Comparison of ENCODE assay signal across 16 cellular contexts in the genomic region with DNA sequence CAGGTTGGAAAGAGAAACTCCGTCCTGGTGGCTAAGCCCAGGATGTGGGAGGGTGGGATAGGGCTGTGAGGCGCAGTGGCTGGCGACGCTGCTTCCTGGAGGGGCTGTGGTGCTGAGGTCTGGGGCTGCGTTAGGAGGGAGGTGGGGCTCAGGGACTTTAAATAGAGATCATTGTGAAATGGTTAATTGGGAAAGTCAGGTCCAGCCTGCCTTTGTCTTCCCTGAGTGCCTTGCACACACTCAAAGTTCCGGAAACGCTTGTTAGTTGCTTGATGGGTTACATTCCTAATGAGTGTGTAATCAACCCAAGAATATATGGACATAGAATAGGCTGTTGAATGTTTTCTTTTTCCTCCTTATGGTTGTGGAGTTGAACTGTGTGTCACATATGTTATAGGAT. TPM values are rescaled to one million over a fixed set of nuclear protein-coding genes. Genes with fewer than 3 reads are reported as not detected.
DNase-seq lines count a peak whose midpoint lies in the region; ATAC-seq and TF ChIP-seq lines count a peak whose summit lies in the region.
"Had no signal": no experiment of that assay in that cellular context is flagged by ENCODE, and none has a peak within 500 bp of the region (broad histone marks: within the 10 kb centered on the region; RNA-seq: fewer than 3 reads in every experiment).

No MANE protein-coding gene starts in this region.

- TF ChIP-seq POLR2A in NB4 (IDR thresholded peaks at IDR 0.05; ENCODE audit: extremely low read depth, insufficient read length), result no peak
- TF ChIP-seq POLR2A in testis (IDR thresholded peaks at IDR 0.05), result no peak

- WGBS in lung, 2 donors, result 43 to 49% methylated on average over 5 to 7 of the region's 7 CpGs
- 76 to 80% methylated on average over 7 of the region's 7 CpGs for WGBS in testis, 2 donors

- intact Hi-C loops in testis (cut with DNase I; ENCODE audit: low total_unique reads), result no loop called here

- no peak overlapping the region for H3K4me3 ChIP-seq in NB4 (ENCODE audit: low read depth, low read length)
- no peak overlapping the region for H3K4me3 ChIP-seq in cardiac fibroblast (replicated peaks in 1 of 2; ENCODE audit: low read depth in 2 of 2, low read length in 2 of 2)
- H3K4me3 ChIP-seq in lung, result no peak overlapping the region
- no peak overlapping the region for H3K4me3 ChIP-seq in testis
- H3K4me3 ChIP-seq in WERI-Rb-1 (ENCODE audit: low read depth, low read length), result no peak overlapping the region
- H3K4me3 ChIP-seq: BLaER1 treated with 17β-estradiol and CSF1 and Interleukin-3, amounts not matched to agents 10 nM and 100 nM; MG63; mucosa of descending colon; psoas muscle had no signal

- H3K9me3 ChIP-seq in lung (ENCODE audit: control insufficient read depth in 2 of 2, insufficient read depth in 1 of 2, low read length in 1 of 2) (peaks cover 0 to 4% of the 10 kb centered on the region in 2 donors), testis (no peaks in the 10 kb centered on the region), WERI-Rb-1 (ENCODE audit: severe bottlenecking) (no peaks in the 10 kb centered on the region)
- H3K9me3 ChIP-seq: MG63, mucosa of descending colon, psoas muscle had no signal

- no peaks in the 10 kb centered on the region for H3K4me1 ChIP-seq in lung (ENCODE audit: control insufficient read depth in 2 of 2, insufficient read depth in 2 of 2, low read length in 2 of 2)
- H3K4me1 ChIP-seq in testis, result no peaks in the 10 kb centered on the region
- H3K4me1 ChIP-seq: psoas muscle had no signal

- ATAC-seq in lung (ENCODE audit: insufficient read depth, low FRiP score) (peak; percentile 56), GM19324 (IDR thresholded peaks at IDR 0.05; ENCODE audit: low FRiP score, unreplicated experiment) (no peak), GM21360 (IDR thresholded peaks at IDR 0.05; ENCODE audit: unreplicated experiment) (no peak)
- ATAC-seq: mucosa of descending colon, psoas muscle had no signal

- DNase-seq in EH (ENCODE audit: low read depth), result peak; percentile 74
- peak; percentile 48 for DNase-seq in NB4 (ENCODE audit: low read depth)
- DNase-seq in cardiac fibroblast (ENCODE audit: low read depth in 2 of 2), result peak; percentile 57 to 59
- DNase-seq in lung (ENCODE audit: low spot score), result peak; percentile 35
- no peak for DNase-seq in testis
- DNase-seq in WERI-Rb-1, result no peak
- DNase-seq: activated CD8-positive, alpha-beta memory T cell treated with anti-CD3 and anti-CD28 coated beads, Interleukin-2, amount 50 U/mL, for 48 hours; effector memory CD4-positive, alpha-beta T cell; MG63; mucosa of descending colon; NCI-H226; psoas muscle had no signal

- no peaks in the 10 kb centered on the region for H3K27me3 ChIP-seq in lung (ENCODE audit: control insufficient read depth, insufficient read depth)
- H3K27me3 ChIP-seq in testis, result no peaks in the 10 kb centered on the region
- peaks cover 15% of the 10 kb centered on the region for H3K27me3 ChIP-seq in WERI-Rb-1 (ENCODE audit: insufficient read depth, low read depth, severe bottlenecking)
- H3K27me3 ChIP-seq: MG63 had no signal

- no peaks in the 10 kb centered on the region for H3K36me3 ChIP-seq in lung (ENCODE audit: control insufficient read depth in 2 of 2, insufficient read depth in 2 of 2, low read length in 2 of 2)
- no peaks in the 10 kb centered on the region for H3K36me3 ChIP-seq in testis (ENCODE audit: low read depth, missing control alignments)
- no peaks in the 10 kb centered on the region for H3K36me3 ChIP-seq in WERI-Rb-1
- H3K36me3 ChIP-seq: BLaER1 treated with 17β-estradiol and CSF1 and Interleukin-3, amounts not matched to agents 10 nM and 100 nM; MG63 had no signal

- H3K27ac ChIP-seq in lung (ENCODE audit: low read depth in 1 of 2, low read length in 1 of 2) (peak overlapping the region in 1 of 2 donors; percentile 45), testis (no peak overlapping the region), WERI-Rb-1 (no peak overlapping the region)
- H3K27ac ChIP-seq: BLaER1 treated with 17β-estradiol and CSF1 and Interleukin-3, amounts not matched to agents 10 nM and 100 nM; psoas muscle; VCaP had no signal

- TF ChIP-seq CTCF in NB4 (IDR thresholded peaks at IDR 0.05; ENCODE audit: low read depth, low read length) (no peak), cardiac fibroblast (IDR thresholded peaks at IDR 0.05; ENCODE audit: low read depth, low read length) (no peak), lung (IDR thresholded peaks at IDR 0.05; ENCODE audit: control extremely low read depth, extremely low read depth) (no peak), testis (IDR thresholded peaks at IDR 0.05) (no peak), WERI-Rb-1 (IDR thresholded peaks at IDR 0.05; ENCODE audit: low read depth, low read length) (no peak)

RNA-seq across cellular contexts. Expression of a gene that starts 55.7 kb away (rescaled TPM):
- total RNA-seq in lung (1 to 10 TPM in 1 of 2 donors, under 1 TPM in 1; 0.34 to 1.3 TPM), testis (1 to 10 TPM; 1.2 to 4.3 TPM)
- polyA plus RNA-seq in lung (under 1 TPM in 1 of 2 donors, not detected in 1; 0.18 TPM), testis (ENCODE audit: insufficient read depth, low read depth, low replicate concordance) (3.0 TPM)
- total RNA-seq: psoas muscle had no signal
- polyA plus RNA-seq: psoas muscle had no signal

Comparison
In these comparisons a context has a peak if more than half of its experiments do, and no peak if none do; other contexts are left out.
1. DNase-seq: peak in EH (single experiment), NB4 (single experiment), cardiac fibroblast (2 of 2) and lung (single experiment); none in testis (single experiment) and WERI-Rb-1 (single experiment).